In genomic region chr3:57091471-57091870, GRCh38 we compare ENCODE assay signal across 18 cellular contexts. TPM values are rescaled to one million over a fixed set of nuclear protein-coding genes. Genes with fewer than 3 reads are reported as not detected.
DNase-seq lines count a peak whose midpoint lies in the region; TF ChIP-seq lines count a peak whose summit lies in the region.
"Had no signal": no experiment of that assay in that cellular context is flagged by ENCODE, and none has a peak within 500 bp of the region (broad histone marks: within the 10 kb centered on the region; RNA-seq: fewer than 3 reads in every experiment).

No MANE protein-coding gene starts in this region.

- H3K9me2 ChIP-seq in OCI-LY7 (ENCODE audit: insufficient read depth, low read length), result no peaks in the 10 kb centered on the region

- H3K9ac ChIP-seq in skeletal muscle satellite cell (ENCODE audit: low read depth, low read length), result no peak overlapping the region

- TF ChIP-seq CTCF in OCI-LY7 (conservative IDR thresholded peaks at IDR 0.05; ENCODE audit: low read length), result no peak
- no peak for TF ChIP-seq CTCF in choroid plexus epithelial cell (conservative IDR thresholded peaks at IDR 0.05; ENCODE audit: low read depth, low read length)

- CTCF ChIA-PET in OCI-LY7 (lab: Charles Lee; ENCODE audit: unreplicated experiment), result no interaction called here

- H3K4me3 ChIP-seq in OCI-LY7 (ENCODE audit: low read depth, low read length, poor library complexity, severe bottlenecking), result no peak overlapping the region
- H3K4me3 ChIP-seq in choroid plexus epithelial cell (ENCODE audit: low read depth, low read length), result no peak overlapping the region
- no peak overlapping the region for H3K4me3 ChIP-seq in skeletal muscle satellite cell (ENCODE audit: low read length)
- H3K4me3 ChIP-seq: skin epidermis, tibial artery had no signal

- H3K4me2 ChIP-seq in OCI-LY7 (ENCODE audit: low read length), result no peak overlapping the region
- H3K4me2 ChIP-seq in skeletal muscle satellite cell (ENCODE audit: low read length), result peak overlapping the region; percentile 19

- no peaks in the 10 kb centered on the region for H4K20me1 ChIP-seq in OCI-LY7 (ENCODE audit: insufficient read depth, low read length)

- DNase-seq in OCI-LY7 (ENCODE audit: low spot score) (no peak), choroid plexus epithelial cell (ENCODE audit: low read depth) (peak; percentile 64), iris pigment epithelial cell (ENCODE audit: low read depth) (peak; percentile 51), NCI-H187 treated with DMSO at 0.1 percent for 48 hours (lab: John Stamatoyannopoulos, UW) (no peak), NCI-H2029 treated with DMSO at 0.1 percent for 48 hours (lab: John Stamatoyannopoulos, UW) (no peak)
- DNase-seq in activated effector memory CD4-positive, alpha-beta T cell treated with Interleukin-2 at 50 U/mL for 16 hours, result no peak
- DNase-seq: activated CD4-positive, alpha-beta T cell treated with anti-CD3 and anti-CD28 coated beads, Interleukin-2, amount 50 U/mL, for 4 hours; activated T-cell treated with anti-CD3 and anti-CD28 coated beads, Interleukin-2, amount 50 U/mL, for 4 hours; DND-41; HCEC 1CT; mammary epithelial cell; MM.1S; NCI-H774; nucleus accumbens; stimulated activated CD4-positive, alpha-beta T cell treated with anti-CD3 and anti-CD28 coated beads, Interleukin-4, amount 100 ng/mL, for 4 hours; tibial artery had no signal

- peak overlapping the region; percentile 10; the same call in 1 of the 2 replicates for H2AFZ ChIP-seq in OCI-LY7 (ENCODE audit: low read length)

- no TSS peak for BruUV-seq in OCI-LY7 (replicated peaks; lab: Mats Ljungman, UMichigan)

- no peaks in the 10 kb centered on the region for H3K9me3 ChIP-seq in OCI-LY7 (ENCODE audit: low read length)
- no peaks in the 10 kb centered on the region for H3K9me3 ChIP-seq in skeletal muscle satellite cell (replicated peaks; ENCODE audit: low read length)
- H3K9me3 ChIP-seq: tibial artery had no signal

- no peaks in the 10 kb centered on the region for H3K79me2 ChIP-seq in OCI-LY7 (ENCODE audit: insufficient read depth, low read depth, low read length)

- POLR2A ChIA-PET in OCI-LY7 (lab: Charles Lee), result interaction anchor here (1.0 kb wide), 1 partner anchor 9 kb away, joined by 3 read pairs; no protein-coding TSS in a partner anchor

- intact Hi-C loops in OCI-LY7 (cut with micrococcal nuclease; ENCODE audit: unreplicated experiment), result no loop called here

- H3K36me3 ChIP-seq in OCI-LY7 (ENCODE audit: insufficient read depth, low read length), result no peaks in the 10 kb centered on the region
- no peaks in the 10 kb centered on the region for H3K36me3 ChIP-seq in skeletal muscle satellite cell (ENCODE audit: insufficient read depth, low read length)

- no peak overlapping the region for H3K27ac ChIP-seq in OCI-LY7 (ENCODE audit: low read depth, low read length, poor library complexity, severe bottlenecking)
- H3K27ac ChIP-seq: tibial artery had no signal

- H3K27me3 ChIP-seq in skeletal muscle satellite cell (ENCODE audit: control insufficient read depth, insufficient read depth, low read length), result no peaks in the 10 kb centered on the region
- H3K27me3 ChIP-seq: tibial artery had no signal

- H3K4me1 ChIP-seq in OCI-LY7 (ENCODE audit: insufficient read depth, low read length, poor library complexity, severe bottlenecking) (peaks cover 24% of the 10 kb centered on the region), skeletal muscle satellite cell (ENCODE audit: control insufficient read depth, insufficient read depth, low read length) (peaks cover 28% of the 10 kb centered on the region)
- H3K4me1 ChIP-seq: tibial artery had no signal

RNA-seq across cellular contexts. Expression of gene SPATA12, which starts 31.0 kb away (rescaled TPM):
- total RNA-seq in OCI-LY7 (2014; rRNA removed; shearing (Covaris generic)), result not detected in 2 replicates
- 0.13 and 0.20 TPM in 2 replicates for total RNA-seq in OCI-LY7 (2022)
- total RNA-seq in skeletal muscle satellite cell (2012; rRNA removed), result under 0.01 TPM in 1 of 2 replicates, not detected in the other
- total RNA-seq: activated T-cell treated with anti-CD3 and anti-CD28 coated beads, Interleukin-2, amount 50 U/mL, for 4 hours had no signal

Comparison
In these comparisons a context has a peak if more than half of its experiments do, and no peak if none do; other contexts are left out.
1. DNase-seq: peak in choroid plexus epithelial cell (single experiment) and iris pigment epithelial cell (single experiment); none in OCI-LY7 (single experiment), activated effector memory CD4-positive, alpha-beta T cell treated with Interleukin-2 at 50 U/mL for 16 hours (single experiment), NCI-H187 treated with DMSO at 0.1 percent for 48 hours (single experiment) and NCI-H2029 treated with DMSO at 0.1 percent for 48 hours (single experiment).